ENCODE assay signal across 22 cellular contexts in genomic region chr16:54145881-54146280, GRCh38.
"Had no signal": no experiment of that assay in that cellular context is flagged by ENCODE, and none has a peak within 500 bp of the region (broad histone marks: within the 10 kb centered on the region; RNA-seq: fewer than 3 reads in every experiment).

No MANE protein-coding gene starts in this region.

- ATAC-seq: foreskin keratinocyte; gastroesophageal sphincter; heart left ventricle; left ventricle myocardium superior; lower lobe of right lung; natural killer cell; psoas muscle; right cardiac atrium; stimulated activated effector memory CD8-positive, alpha-beta T cell treated with anti-CD3 and anti-CD28 coated beads, Interleukin-12 subunit alpha, Interleukin-12 subunit beta, amount 100 ng/mL, for 72 hours had no signal

- DNase-seq: dermis blood vessel endothelial cell; effector memory CD4-positive, alpha-beta T cell; foreskin keratinocyte; heart left ventricle; islet precursor cell; left ventricle myocardium superior; lower lobe of right lung; natural killer cell; occipital lobe; ovary; posterior cingulate gyrus; psoas muscle; right cardiac atrium; sigmoid colon; stimulated activated CD4-positive, alpha-beta T cell treated with anti-CD3 and anti-CD28 coated beads, Interleukin-2, amount 100 ng/mL, for 24 hours; stimulated activated CD4-positive, alpha-beta T cell treated with anti-CD3 and anti-CD28 coated beads, Interleukin-4, amount 100 ng/mL, for 24 hours; stimulated activated naive CD4-positive, alpha-beta T cell treated with Interleukin-2 at 50 U/mL for 16 hours; stomach; thyroid gland; trophoblast cell had no signal
